ENCODE assay signal across 12 cellular contexts in genomic region chr4:142402156-142402555, GRCh38.
DNase-seq lines count a peak whose midpoint lies in the region; ATAC-seq and TF ChIP-seq lines count a peak whose summit lies in the region.
"Had no signal": no experiment of that assay in that cellular context is flagged by ENCODE, and none has a peak within 500 bp of the region (broad histone marks: within the 10 kb centered on the region; RNA-seq: fewer than 3 reads in every experiment).

No MANE protein-coding gene starts in this region.

- intact Hi-C loops in vagina (cut with DNase I): no loop called here

- H3K27me3 ChIP-seq in vagina (no peaks in the 10 kb centered on the region), foreskin keratinocyte (no peaks in the 10 kb centered on the region)

- H3K36me3 ChIP-seq in vagina: no peaks in the 10 kb centered on the region

- no peak for DNase-seq in stimulated activated naive CD8-positive, alpha-beta T cell treated with anti-CD3 and anti-CD28 coated beads, Interleukin-15, Interleukin-2, amounts not matched to agents 100 U/mL and 50 U/mL, for 24 hours
- no peak for DNase-seq in mesothelial cell of epicardium (ENCODE audit: low spot score in 2 of 2, unreplicated experiment in 2 of 2)
- no peak for DNase-seq in vagina (ENCODE audit: extremely low spot score in 2 of 2)
- DNase-seq in foreskin keratinocyte: no peak
- DNase-seq in glomerular visceral epithelial cell (ENCODE audit: extremely low spot score): no peak
- DNase-seq: NCI-H1436; NK-92 treated with Interleukin-12 subunit alpha and Interleukin-12 subunit beta, amount 100 ng/mL, for 24 hours had no signal

- ATAC-seq in stimulated activated naive CD8-positive, alpha-beta T cell treated with anti-CD3 and anti-CD28 coated beads, Interleukin-15, Interleukin-2, amounts not matched to agents 100 U/mL and 50 U/mL, for 24 hours: no peak
- no peak for ATAC-seq in HG03520 (IDR thresholded peaks at IDR 0.05; ENCODE audit: unreplicated experiment)
- no peak for ATAC-seq in foreskin keratinocyte

- no peaks in the 10 kb centered on the region for H3K27me3 Mint-ChIP-seq in stimulated activated naive CD8-positive, alpha-beta T cell treated with anti-CD3 and anti-CD28 coated beads, Interleukin-15, Interleukin-2, amounts not matched to agents 100 ng/mL and 50 ng/mL, for 24 hours
- H3K27me3 Mint-ChIP-seq in activated naive CD8-positive, alpha-beta T cell: no peaks in the 10 kb centered on the region
- no peaks in the 10 kb centered on the region for H3K27me3 Mint-ChIP-seq in mesothelial cell of epicardium (ENCODE audit: low read depth)
- H3K27me3 Mint-ChIP-seq: progenitor cell of endocrine pancreas had no signal

- peak overlapping the region; percentile 96 for H3K27ac Mint-ChIP-seq in stimulated activated naive CD8-positive, alpha-beta T cell treated with anti-CD3 and anti-CD28 coated beads, Interleukin-15, Interleukin-2, amounts not matched to agents 100 ng/mL and 50 ng/mL, for 24 hours
- peak overlapping the region; percentile 91 for H3K27ac Mint-ChIP-seq in activated naive CD8-positive, alpha-beta T cell
- H3K27ac Mint-ChIP-seq in mesothelial cell of epicardium: peak overlapping the region; percentile 69
- H3K27ac Mint-ChIP-seq: progenitor cell of endocrine pancreas had no signal

- no peak overlapping the region for H3K4me3 ChIP-seq in vagina
- H3K4me3 ChIP-seq: GM12878 had no signal

- H3K4me3 Mint-ChIP-seq in stimulated activated naive CD8-positive, alpha-beta T cell treated with anti-CD3 and anti-CD28 coated beads, Interleukin-15, Interleukin-2, amounts not matched to agents 100 ng/mL and 50 ng/mL, for 24 hours: peak overlapping the region; percentile 84
- H3K4me3 Mint-ChIP-seq in activated naive CD8-positive, alpha-beta T cell: peak overlapping the region; percentile 89
- H3K4me3 Mint-ChIP-seq in mesothelial cell of epicardium: peak overlapping the region; percentile 6

- H3K36me3 Mint-ChIP-seq in stimulated activated naive CD8-positive, alpha-beta T cell treated with anti-CD3 and anti-CD28 coated beads, Interleukin-15, Interleukin-2, amounts not matched to agents 100 ng/mL and 50 ng/mL, for 24 hours (ENCODE audit: low read depth): peaks cover 49% of the 10 kb centered on the region
- H3K36me3 Mint-ChIP-seq in activated naive CD8-positive, alpha-beta T cell: peaks cover 30% of the 10 kb centered on the region
- no peaks in the 10 kb centered on the region for H3K36me3 Mint-ChIP-seq in mesothelial cell of epicardium

- no peak for TF ChIP-seq CTCF in mesothelial cell of epicardium (IDR thresholded peaks at IDR 0.05; ENCODE audit: unreplicated experiment)
- no peak for TF ChIP-seq CTCF in vagina (IDR thresholded peaks at IDR 0.05)
- TF ChIP-seq CTCF in foreskin keratinocyte (conservative IDR thresholded peaks at IDR 0.05): no peak

- H3K9me3 Mint-ChIP-seq in stimulated activated naive CD8-positive, alpha-beta T cell treated with anti-CD3 and anti-CD28 coated beads, Interleukin-15, Interleukin-2, amounts not matched to agents 100 ng/mL and 50 ng/mL, for 24 hours: no peaks in the 10 kb centered on the region
- H3K9me3 Mint-ChIP-seq in activated naive CD8-positive, alpha-beta T cell (ENCODE audit: low read depth): no peaks in the 10 kb centered on the region
- no peaks in the 10 kb centered on the region for H3K9me3 Mint-ChIP-seq in mesothelial cell of epicardium

- H3K9me3 ChIP-seq in vagina: no peaks in the 10 kb centered on the region

- H3K27ac ChIP-seq in vagina: peak overlapping the region; percentile 65
- no peak overlapping the region for H3K27ac ChIP-seq in foreskin keratinocyte

- H3K4me1 Mint-ChIP-seq in stimulated activated naive CD8-positive, alpha-beta T cell treated with anti-CD3 and anti-CD28 coated beads, Interleukin-15, Interleukin-2, amounts not matched to agents 100 ng/mL and 50 ng/mL, for 24 hours (ENCODE audit: low read depth): peaks cover 71% of the 10 kb centered on the region
- peaks cover 68% of the 10 kb centered on the region for H3K4me1 Mint-ChIP-seq in activated naive CD8-positive, alpha-beta T cell (ENCODE audit: low read depth)
- H3K4me1 Mint-ChIP-seq in mesothelial cell of epicardium: peaks cover 53% of the 10 kb centered on the region

- peaks cover 45% of the 10 kb centered on the region for H3K4me1 ChIP-seq in vagina
- H3K4me1 ChIP-seq in foreskin keratinocyte: peaks cover 36% of the 10 kb centered on the region

- no peak for TF ChIP-seq POLR2A in vagina (IDR thresholded peaks at IDR 0.05)

Comparison
In these comparisons a context has a peak if more than half of its experiments do, and no peak if none do; other contexts are left out.
1. H3K4me3 Mint-ChIP-seq: peak in every context shown above with its lines; median percentile 89 in activated naive CD8-positive, alpha-beta T cell; 84 in stimulated activated naive CD8-positive, alpha-beta T cell treated with anti-CD3 and anti-CD28 coated beads, Interleukin-15, Interleukin-2, amounts not matched to agents 100 ng/mL and 50 ng/mL, for 24 hours; 6 in mesothelial cell of epicardium.